Comparison of ENCODE assay signal across 8 cellular contexts in the genomic region with DNA sequence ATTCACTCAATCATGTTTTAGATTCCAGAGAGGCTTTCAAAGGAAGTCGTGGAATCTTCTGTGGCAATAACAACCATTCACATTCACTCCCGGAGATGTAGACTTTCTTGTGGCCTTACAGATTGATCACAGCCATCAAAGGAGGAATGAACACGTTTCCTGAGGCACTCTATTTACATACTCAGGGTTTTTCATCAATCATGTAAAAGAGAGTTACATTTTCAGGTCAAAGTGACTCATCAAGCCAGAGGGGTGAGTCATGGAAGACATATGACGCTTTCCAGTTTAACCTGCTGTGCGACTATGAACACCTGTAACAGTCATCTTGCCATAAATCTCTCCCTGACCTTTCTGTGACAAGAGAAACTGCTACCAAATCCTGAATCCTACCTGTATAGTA. TPM values are rescaled to one million over a fixed set of nuclear protein-coding genes. Genes with fewer than 3 reads are reported as not detected.
A peak's percentile ranks its signal among the peaks of the same experiment; 100 is the strongest.
DNase-seq lines count a peak whose midpoint lies in the region; ATAC-seq and TF ChIP-seq lines count a peak whose summit lies in the region.

No MANE protein-coding gene starts in this region.

- H3K27ac ChIP-seq in sigmoid colon (no peak overlapping the region), uterus (no peak overlapping the region)

- 15 to 36% methylated on average over 5 of the region's 5 CpGs for WGBS in sigmoid colon, 2 donors

- no peak for TF ChIP-seq EP300 in sigmoid colon (IDR thresholded peaks at IDR 0.05)

- no peak for TF ChIP-seq CTCF in sigmoid colon (IDR thresholded peaks at IDR 0.05)
- no peak for TF ChIP-seq CTCF in uterus (IDR thresholded peaks at IDR 0.05)

- peaks cover 0 to 6% (median 0%) of the 10 kb centered on the region in 4 donors for H3K4me1 ChIP-seq in sigmoid colon
- H3K4me1 ChIP-seq in uterus, result no peaks in the 10 kb centered on the region

- no peak overlapping the region for H3K4me3 ChIP-seq in sigmoid colon
- no peak overlapping the region for H3K4me3 ChIP-seq in H7 (ENCODE audit: insufficient read depth, low read depth, low read length)
- H3K4me3 ChIP-seq in uterus, result no peak overlapping the region

- no peaks in the 10 kb centered on the region for H3K36me3 ChIP-seq in sigmoid colon
- no peaks in the 10 kb centered on the region for H3K36me3 ChIP-seq in H7 (replicated peaks; ENCODE audit: control insufficient read depth, insufficient read depth, low read length)
- no peaks in the 10 kb centered on the region for H3K36me3 ChIP-seq in uterus

- H3K27me3 ChIP-seq in sigmoid colon, result no peaks in the 10 kb centered on the region
- no peaks in the 10 kb centered on the region for H3K27me3 ChIP-seq in H7 (ENCODE audit: control insufficient read depth, insufficient read depth, low read length)
- no peaks in the 10 kb centered on the region for H3K27me3 ChIP-seq in uterus

- intact Hi-C loops in sigmoid colon (cut with DNase I), result loop anchor here (5.0 kb wide), 1 partner anchor 99 kb away; no protein-coding TSS in a partner anchor
- intact Hi-C loops in uterus (cut with DNase I; ENCODE audit: low total_unique reads), result no loop called here

- no peaks in the 10 kb centered on the region for H3K9me3 ChIP-seq in sigmoid colon
- H3K9me3 ChIP-seq in uterus, result no peaks in the 10 kb centered on the region

- ATAC-seq in GM18498 (IDR thresholded peaks at IDR 0.05; ENCODE audit: unreplicated experiment), result peak; percentile 77
- peak; percentile 63 for ATAC-seq in HG02678 (IDR thresholded peaks at IDR 0.05; ENCODE audit: unreplicated experiment)

- TF ChIP-seq POLR2A in sigmoid colon (IDR thresholded peaks at IDR 0.05) (no peak), uterus (IDR thresholded peaks at IDR 0.05) (no peak)

- DNase-seq in NCI-H774 (lab: John Stamatoyannopoulos, UW) (peak; percentile 60), sigmoid colon (no peak), H7 (no peak), uterus (no peak)
- peak; percentile 3 for DNase-seq in central memory CD4-positive, alpha-beta T cell
- peak; percentile 51 for DNase-seq in stimulated activated CD4-positive, alpha-beta T cell treated with anti-CD3 and anti-CD28 coated beads, Interleukin-2, amount 100 ng/mL, for 4 hours (ENCODE audit: low read depth)

RNA-seq across cellular contexts. Expression of gene RAD23B, which starts 39.3 kb away (rescaled TPM):
- 10 to 100 TPM; 61.9 to 74.3 (median 66.4) TPM for total RNA-seq in sigmoid colon
- polyA plus RNA-seq in sigmoid colon, result 10 to 100 TPM; 58.3 to 66.8 (median 61.2) TPM
- 137 and 174 TPM in 2 replicates for total RNA-seq in H7 (2014; rRNA removed; shearing (Covaris generic))
- 10 to 100 TPM; 39.5 to 92.9 (median 63.8) TPM for total RNA-seq in uterus

Comparison
In these comparisons a context has a peak if more than half of its experiments do, and no peak if none do; other contexts are left out.
1. DNase-seq: peak in NCI-H774 (single experiment), central memory CD4-positive, alpha-beta T cell (single experiment) and stimulated activated CD4-positive, alpha-beta T cell treated with anti-CD3 and anti-CD28 coated beads, Interleukin-2, amount 100 ng/mL, for 4 hours (single experiment); none in sigmoid colon (single experiment), H7 (single experiment) and uterus (0 of 2).